1 cellular context compared by ENCODE assay signal in genomic region chr12:65878540-65878939, GRCh38.
TF ChIP-seq lines count a peak whose summit lies in the region.

No MANE protein-coding gene starts in this region.

TF ChIP-seq in GM23338, 12 proteins besides CTCF, POLR2A, EP300 and RAD21 (continued from another document):
- TF ChIP-seq ZNF462 (CRISPR knock-in tag; IDR thresholded peaks at IDR 0.05) (no peak), NANOG (IDR thresholded peaks at IDR 0.05; ENCODE audit: borderline replicate concordance) (no peak), CREB1 (CRISPR knock-in tag; IDR thresholded peaks at IDR 0.05; ENCODE audit: low read depth) (no peak), EZH2 (IDR thresholded peaks at IDR 0.05; ENCODE audit: low read depth, unreplicated experiment) (no peak), ZNF331 (CRISPR knock-in tag; IDR thresholded peaks at IDR 0.05; ENCODE audit: low read depth) (no peak), REST (IDR thresholded peaks at IDR 0.05; ENCODE audit: unreplicated experiment) (no peak), ZNF114 (CRISPR knock-in tag; IDR thresholded peaks at IDR 0.05) (no peak), STAT1 (IDR thresholded peaks at IDR 0.05; ENCODE audit: unreplicated experiment) (no peak), POLR2AphosphoS5 (IDR thresholded peaks at IDR 0.05; ENCODE audit: low read depth) (no peak), JUNB (IDR thresholded peaks at IDR 0.05; ENCODE audit: unreplicated experiment) (no peak)
TF ChIP-seq in GM23338: peak in this region for 0.
